In genomic region chr5:180281706-180282105, GRCh38 we compare ENCODE assay signal across 1 cellular context.
TF ChIP-seq lines count a peak whose summit lies in the region.

No MANE protein-coding gene starts in this region.

TF ChIP-seq in H1, 55 proteins besides CTCF, POLR2A, EP300 and RAD21:
- TF ChIP-seq TBP (IDR thresholded peaks at IDR 0.05; ENCODE audit: low read depth, low read length) (no peak), CHD1 (IDR thresholded peaks at IDR 0.05; ENCODE audit: low read depth, low read length) (no peak), CHD7 (IDR thresholded peaks at IDR 0.05; ENCODE audit: insufficient replicate concordance, low read length) (no peak), SRF (IDR thresholded peaks at IDR 0.05; ENCODE audit: low read depth, low read length) (no peak), TAF7 (optimal IDR thresholded peaks at IDR 0.05; ENCODE audit: borderline replicate concordance, low read depth, low read length) (no peak), SUZ12 (IDR thresholded peaks at IDR 0.05; ENCODE audit: low read length) (no peak), SIRT6 (IDR thresholded peaks at IDR 0.05; ENCODE audit: low read length) (no peak), PHF8 (conservative IDR thresholded peaks at IDR 0.05; ENCODE audit: low read depth, low read length) (no peak), RXRA (IDR thresholded peaks at IDR 0.05; ENCODE audit: insufficient read depth, low read depth, low read length) (no peak), KDM1A (IDR thresholded peaks at IDR 0.05; ENCODE audit: borderline replicate concordance, low read length) (no peak), ZNF274 (IDR thresholded peaks at IDR 0.05; ENCODE audit: borderline replicate concordance, extremely low read depth, low read length) (no peak), TEAD4 (IDR thresholded peaks at IDR 0.05; ENCODE audit: low read depth, low read length) (no peak), RBBP5 (IDR thresholded peaks at IDR 0.05; ENCODE audit: borderline replicate concordance, low read depth, low read length) (no peak), ATF2 (IDR thresholded peaks at IDR 0.05; ENCODE audit: low read length) (no peak), CTBP2 (IDR thresholded peaks at IDR 0.05; ENCODE audit: borderline replicate concordance, insufficient read depth, insufficient read length, low read length) (no peak), POU5F1 (IDR thresholded peaks at IDR 0.05; ENCODE audit: low read depth, low read length) (no peak), ASH2L (IDR thresholded peaks at IDR 0.05; ENCODE audit: low read length) (no peak)
